In genomic region chr5:134223406-134224251, GRCh38 we compare ENCODE assay signal across 1 cellular context.
TF ChIP-seq lines count a peak whose summit lies in the region.

No MANE protein-coding gene starts in this region.

TF ChIP-seq in GM23338, 12 proteins besides CTCF, POLR2A, EP300 and RAD21 (continued from another document):
- TF ChIP-seq ZNF462 (CRISPR knock-in tag; IDR thresholded peaks at IDR 0.05) (no peak), STAT1 (IDR thresholded peaks at IDR 0.05; ENCODE audit: unreplicated experiment) (no peak), ZNF331 (CRISPR knock-in tag; IDR thresholded peaks at IDR 0.05; ENCODE audit: low read depth) (no peak)
